2 cellular contexts compared by ENCODE assay signal in the genomic region with DNA sequence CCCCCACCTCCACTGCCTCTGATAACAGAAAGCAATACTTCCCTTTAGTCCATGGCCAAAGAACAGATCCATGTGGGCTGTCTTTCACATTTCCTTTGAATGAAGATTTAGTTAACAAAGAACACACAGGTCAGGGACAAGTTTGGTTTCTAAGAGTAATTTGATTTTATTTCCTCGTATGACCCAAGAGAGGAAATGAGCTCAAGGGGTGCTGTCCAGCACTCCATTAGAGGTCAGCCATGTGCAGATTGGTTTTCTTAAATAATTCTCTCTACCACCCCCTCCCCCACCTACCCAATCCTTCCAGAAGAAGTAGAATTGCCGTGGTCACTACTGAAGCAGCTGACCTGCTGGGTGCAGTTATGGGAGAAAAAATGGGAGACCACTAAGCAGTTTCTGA.
TF ChIP-seq lines count a peak whose summit lies in the region.

No MANE protein-coding gene starts in this region.

TF ChIP-seq in SK-N-SH, 30 proteins besides CTCF, POLR2A, EP300 and RAD21 (continued from another document):
- TF ChIP-seq, protein P1, sequence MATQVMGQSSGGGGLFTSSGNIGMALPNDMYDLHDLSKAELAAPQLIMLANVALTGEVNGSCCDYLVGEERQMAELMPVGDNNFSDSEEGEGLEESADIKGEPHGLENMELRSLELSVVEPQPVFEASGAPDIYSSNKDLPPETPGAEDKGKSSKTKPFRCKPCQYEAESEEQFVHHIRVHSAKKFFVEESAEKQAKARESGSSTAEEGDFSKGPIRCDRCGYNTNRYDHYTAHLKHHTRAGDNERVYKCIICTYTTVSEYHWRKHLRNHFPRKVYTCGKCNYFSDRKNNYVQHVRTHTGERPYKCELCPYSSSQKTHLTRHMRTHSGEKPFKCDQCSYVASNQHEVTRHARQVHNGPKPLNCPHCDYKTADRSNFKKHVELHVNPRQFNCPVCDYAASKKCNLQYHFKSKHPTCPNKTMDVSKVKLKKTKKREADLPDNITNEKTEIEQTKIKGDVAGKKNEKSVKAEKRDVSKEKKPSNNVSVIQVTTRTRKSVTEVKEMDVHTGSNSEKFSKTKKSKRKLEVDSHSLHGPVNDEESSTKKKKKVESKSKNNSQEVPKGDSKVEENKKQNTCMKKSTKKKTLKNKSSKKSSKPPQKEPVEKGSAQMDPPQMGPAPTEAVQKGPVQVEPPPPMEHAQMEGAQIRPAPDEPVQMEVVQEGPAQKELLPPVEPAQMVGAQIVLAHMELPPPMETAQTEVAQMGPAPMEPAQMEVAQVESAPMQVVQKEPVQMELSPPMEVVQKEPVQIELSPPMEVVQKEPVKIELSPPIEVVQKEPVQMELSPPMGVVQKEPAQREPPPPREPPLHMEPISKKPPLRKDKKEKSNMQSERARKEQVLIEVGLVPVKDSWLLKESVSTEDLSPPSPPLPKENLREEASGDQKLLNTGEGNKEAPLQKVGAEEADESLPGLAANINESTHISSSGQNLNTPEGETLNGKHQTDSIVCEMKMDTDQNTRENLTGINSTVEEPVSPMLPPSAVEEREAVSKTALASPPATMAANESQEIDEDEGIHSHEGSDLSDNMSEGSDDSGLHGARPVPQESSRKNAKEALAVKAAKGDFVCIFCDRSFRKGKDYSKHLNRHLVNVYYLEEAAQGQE (IDR thresholded peaks at IDR 0.05; ENCODE audit: low read depth, low read length), result peak; percentile 71; the same call in 1 of the 2 replicates
- no peak for TF ChIP-seq YY1 (IDR thresholded peaks at IDR 0.05; ENCODE audit: low read depth)
TF ChIP-seq in SK-N-SH: peak in this region for 1.

TF ChIP-seq in SK-N-SH treated with all-trans-retinoic acid at 6 μM for 48 hours, 23 proteins besides CTCF, POLR2A, EP300 and RAD21 (continued from another document):
- TF ChIP-seq, protein P2, sequence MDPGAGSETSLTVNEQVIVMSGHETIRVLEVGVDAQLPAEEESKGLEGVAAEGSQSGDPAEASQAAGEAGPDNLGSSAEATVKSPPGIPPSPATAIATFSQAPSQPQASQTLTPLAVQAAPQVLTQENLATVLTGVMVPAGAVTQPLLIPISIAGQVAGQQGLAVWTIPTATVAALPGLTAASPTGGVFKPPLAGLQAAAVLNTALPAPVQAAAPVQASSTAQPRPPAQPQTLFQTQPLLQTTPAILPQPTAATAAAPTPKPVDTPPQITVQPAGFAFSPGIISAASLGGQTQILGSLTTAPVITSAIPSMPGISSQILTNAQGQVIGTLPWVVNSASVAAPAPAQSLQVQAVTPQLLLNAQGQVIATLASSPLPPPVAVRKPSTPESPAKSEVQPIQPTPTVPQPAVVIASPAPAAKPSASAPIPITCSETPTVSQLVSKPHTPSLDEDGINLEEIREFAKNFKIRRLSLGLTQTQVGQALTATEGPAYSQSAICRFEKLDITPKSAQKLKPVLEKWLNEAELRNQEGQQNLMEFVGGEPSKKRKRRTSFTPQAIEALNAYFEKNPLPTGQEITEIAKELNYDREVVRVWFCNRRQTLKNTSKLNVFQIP (CRISPR knock-in tag; IDR thresholded peaks at IDR 0.05; ENCODE audit: borderline replicate concordance, low read depth), result no peak
- TF ChIP-seq, protein P3, sequence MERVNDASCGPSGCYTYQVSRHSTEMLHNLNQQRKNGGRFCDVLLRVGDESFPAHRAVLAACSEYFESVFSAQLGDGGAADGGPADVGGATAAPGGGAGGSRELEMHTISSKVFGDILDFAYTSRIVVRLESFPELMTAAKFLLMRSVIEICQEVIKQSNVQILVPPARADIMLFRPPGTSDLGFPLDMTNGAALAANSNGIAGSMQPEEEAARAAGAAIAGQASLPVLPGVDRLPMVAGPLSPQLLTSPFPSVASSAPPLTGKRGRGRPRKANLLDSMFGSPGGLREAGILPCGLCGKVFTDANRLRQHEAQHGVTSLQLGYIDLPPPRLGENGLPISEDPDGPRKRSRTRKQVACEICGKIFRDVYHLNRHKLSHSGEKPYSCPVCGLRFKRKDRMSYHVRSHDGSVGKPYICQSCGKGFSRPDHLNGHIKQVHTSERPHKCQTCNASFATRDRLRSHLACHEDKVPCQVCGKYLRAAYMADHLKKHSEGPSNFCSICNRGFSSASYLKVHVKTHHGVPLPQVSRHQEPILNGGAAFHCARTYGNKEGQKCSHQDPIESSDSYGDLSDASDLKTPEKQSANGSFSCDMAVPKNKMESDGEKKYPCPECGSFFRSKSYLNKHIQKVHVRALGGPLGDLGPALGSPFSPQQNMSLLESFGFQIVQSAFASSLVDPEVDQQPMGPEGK (CRISPR knock-in tag; IDR thresholded peaks at IDR 0.05; ENCODE audit: borderline replicate concordance), result no peak
- TF ChIP-seq TCF4 (CRISPR knock-in tag; IDR thresholded peaks at IDR 0.05; ENCODE audit: borderline replicate concordance), result no peak
- TF ChIP-seq ISL1 (CRISPR knock-in tag; IDR thresholded peaks at IDR 0.05), result no peak
- TF ChIP-seq ZNF565 (CRISPR knock-in tag; conservative IDR thresholded peaks at IDR 0.05; ENCODE audit: low read depth), result no peak
- TF ChIP-seq, protein P4, sequence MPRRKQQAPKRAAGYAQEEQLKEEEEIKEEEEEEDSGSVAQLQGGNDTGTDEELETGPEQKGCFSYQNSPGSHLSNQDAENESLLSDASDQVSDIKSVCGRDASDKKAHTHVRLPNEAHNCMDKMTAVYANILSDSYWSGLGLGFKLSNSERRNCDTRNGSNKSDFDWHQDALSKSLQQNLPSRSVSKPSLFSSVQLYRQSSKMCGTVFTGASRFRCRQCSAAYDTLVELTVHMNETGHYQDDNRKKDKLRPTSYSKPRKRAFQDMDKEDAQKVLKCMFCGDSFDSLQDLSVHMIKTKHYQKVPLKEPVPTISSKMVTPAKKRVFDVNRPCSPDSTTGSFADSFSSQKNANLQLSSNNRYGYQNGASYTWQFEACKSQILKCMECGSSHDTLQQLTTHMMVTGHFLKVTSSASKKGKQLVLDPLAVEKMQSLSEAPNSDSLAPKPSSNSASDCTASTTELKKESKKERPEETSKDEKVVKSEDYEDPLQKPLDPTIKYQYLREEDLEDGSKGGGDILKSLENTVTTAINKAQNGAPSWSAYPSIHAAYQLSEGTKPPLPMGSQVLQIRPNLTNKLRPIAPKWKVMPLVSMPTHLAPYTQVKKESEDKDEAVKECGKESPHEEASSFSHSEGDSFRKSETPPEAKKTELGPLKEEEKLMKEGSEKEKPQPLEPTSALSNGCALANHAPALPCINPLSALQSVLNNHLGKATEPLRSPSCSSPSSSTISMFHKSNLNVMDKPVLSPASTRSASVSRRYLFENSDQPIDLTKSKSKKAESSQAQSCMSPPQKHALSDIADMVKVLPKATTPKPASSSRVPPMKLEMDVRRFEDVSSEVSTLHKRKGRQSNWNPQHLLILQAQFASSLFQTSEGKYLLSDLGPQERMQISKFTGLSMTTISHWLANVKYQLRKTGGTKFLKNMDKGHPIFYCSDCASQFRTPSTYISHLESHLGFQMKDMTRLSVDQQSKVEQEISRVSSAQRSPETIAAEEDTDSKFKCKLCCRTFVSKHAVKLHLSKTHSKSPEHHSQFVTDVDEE (CRISPR knock-in tag; IDR thresholded peaks at IDR 0.05), result no peak
